ENCODE assay signal across 1 cellular context in genomic region chr15:70508561-70509281, GRCh38.
A peak's percentile ranks its signal among the peaks of the same experiment; 100 is the strongest.
TF ChIP-seq lines count a peak whose summit lies in the region.

No MANE protein-coding gene starts in this region.

TF ChIP-seq in HEK293, 187 proteins besides CTCF, POLR2A, EP300 and RAD21 (continued from another document and continues in another):
- TF ChIP-seq PRDM2 (tag by site-specific recombination; IDR thresholded peaks at IDR 0.05; ENCODE audit: borderline replicate concordance) (no peak), ZNF426 (tag by site-specific recombination; IDR thresholded peaks at IDR 0.05) (no peak), GLIS2 (tag by site-specific recombination; IDR thresholded peaks at IDR 0.05) (no peak; the same call in 1 of the 2 replicates), ZNF580 (tag by site-specific recombination; IDR thresholded peaks at IDR 0.05) (0 out of 2 replicates have a peak, but pooled peaks have one; percentile 12), ZNF529 (tag by site-specific recombination; IDR thresholded peaks at IDR 0.05; ENCODE audit: insufficient replicate concordance) (no peak), ZNF157 (tag by site-specific recombination; IDR thresholded peaks at IDR 0.05) (no peak), RBAK (tag by site-specific recombination; IDR thresholded peaks at IDR 0.05) (no peak), ZNF169 (tag by site-specific recombination; IDR thresholded peaks at IDR 0.05) (no peak), ZNF843 (tag by site-specific recombination; IDR thresholded peaks at IDR 0.05) (peak; percentile 83), ZNF544 (tag by site-specific recombination; IDR thresholded peaks at IDR 0.05) (no peak), ZNF777 (tag by site-specific recombination; IDR thresholded peaks at IDR 0.05; ENCODE audit: borderline replicate concordance) (no peak), ZXDB (tag by site-specific recombination; IDR thresholded peaks at IDR 0.05) (peak; percentile 73), ZNF660 (tag by site-specific recombination; IDR thresholded peaks at IDR 0.05) (peak; percentile 69; the same call in 1 of the 2 replicates), ZNF701 (tag by site-specific recombination; IDR thresholded peaks at IDR 0.05) (no peak), ZNF560 (tag by site-specific recombination; IDR thresholded peaks at IDR 0.05; ENCODE audit: borderline replicate concordance) (no peak), KLF16 (tag by site-specific recombination; IDR thresholded peaks at IDR 0.05) (no peak), ZNF121 (tag by site-specific recombination; IDR thresholded peaks at IDR 0.05) (no peak), ZBTB8A (tag by site-specific recombination; IDR thresholded peaks at IDR 0.05) (peak; percentile 68), ZNF423 (tag by site-specific recombination; IDR thresholded peaks at IDR 0.05) (no peak), ZNF132 (tag by site-specific recombination; IDR thresholded peaks at IDR 0.05; ENCODE audit: borderline replicate concordance) (no peak), SCRT2 (tag by site-specific recombination; IDR thresholded peaks at IDR 0.05) (peak; percentile 66), ZEB2 (tag by site-specific recombination; IDR thresholded peaks at IDR 0.05) (peak; percentile 76), FEZF1 (tag by site-specific recombination; IDR thresholded peaks at IDR 0.05) (peak; percentile 83), KLF10 (tag by site-specific recombination; IDR thresholded peaks at IDR 0.05) (peak; percentile 73), KLF1 (tag by site-specific recombination; IDR thresholded peaks at IDR 0.05) (peak; percentile 51), ZNF148 (tag by site-specific recombination; IDR thresholded peaks at IDR 0.05; ENCODE audit: borderline replicate concordance) (no peak), ZNF473 (tag by site-specific recombination; IDR thresholded peaks at IDR 0.05) (no peak), ZSCAN4 (tag by site-specific recombination; IDR thresholded peaks at IDR 0.05) (no peak), ZBTB6 (tag by site-specific recombination; IDR thresholded peaks at IDR 0.05) (no peak), ZNF530 (tag by site-specific recombination; IDR thresholded peaks at IDR 0.05; ENCODE audit: low read depth) (no peak), ZNF692 (tag by site-specific recombination; IDR thresholded peaks at IDR 0.05) (peak; percentile 56), ZNF785 (tag by site-specific recombination; IDR thresholded peaks at IDR 0.05) (no peak), ZSCAN16 (tag by site-specific recombination; IDR thresholded peaks at IDR 0.05) (no peak), ZNF114 (tag by site-specific recombination; IDR thresholded peaks at IDR 0.05) (no peak), REPIN1 (tag by site-specific recombination; IDR thresholded peaks at IDR 0.05; ENCODE audit: low read depth) (no peak), ZNF311 (tag by site-specific recombination; IDR thresholded peaks at IDR 0.05; ENCODE audit: borderline replicate concordance) (no peak), ZNF37A (tag by site-specific recombination; IDR thresholded peaks at IDR 0.05) (no peak), ZNF561 (tag by site-specific recombination; IDR thresholded peaks at IDR 0.05; ENCODE audit: borderline replicate concordance) (no peak), ZNF292 (tag by site-specific recombination; IDR thresholded peaks at IDR 0.05; ENCODE audit: borderline replicate concordance, low read depth) (no peak), HOXD13 (CRISPR knock-in tag; IDR thresholded peaks at IDR 0.05; ENCODE audit: borderline replicate concordance) (peak; percentile 79; the same call in 1 of the 2 replicates), BCL6B (tag by site-specific recombination; IDR thresholded peaks at IDR 0.05) (0 out of 2 replicates have a peak, but pooled peaks have one; percentile 31), ZBTB44 (tag by site-specific recombination; IDR thresholded peaks at IDR 0.05) (no peak; the same call in 1 of the 2 replicates), ZNF394 (tag by site-specific recombination; IDR thresholded peaks at IDR 0.05; ENCODE audit: borderline replicate concordance) (peak; percentile 57; the same call in 1 of the 2 replicates), ZNF513 (tag by site-specific recombination; IDR thresholded peaks at IDR 0.05) (no peak), ZNF133 (tag by site-specific recombination; IDR thresholded peaks at IDR 0.05) (no peak), MEIS1 (CRISPR knock-in tag; IDR thresholded peaks at IDR 0.05; ENCODE audit: borderline replicate concordance) (peak; percentile 62; the same call in 1 of the 2 replicates), ZNF416 (tag by site-specific recombination; IDR thresholded peaks at IDR 0.05) (no peak), ZNF248 (tag by site-specific recombination; IDR thresholded peaks at IDR 0.05) (no peak)
